In genomic region chr7:50603288-50603687, GRCh38 we compare ENCODE assay signal across 1 cellular context.
TF ChIP-seq lines count a peak whose summit lies in the region.

No MANE protein-coding gene starts in this region.

TF ChIP-seq in H1, 55 proteins besides CTCF, POLR2A, EP300 and RAD21:
- no peak for TF ChIP-seq PHF8 (conservative IDR thresholded peaks at IDR 0.05; ENCODE audit: low read depth, low read length)
- TF ChIP-seq SIX5 (IDR thresholded peaks at IDR 0.05; ENCODE audit: low read depth, low read length), result no peak
- TF ChIP-seq, protein P1, sequence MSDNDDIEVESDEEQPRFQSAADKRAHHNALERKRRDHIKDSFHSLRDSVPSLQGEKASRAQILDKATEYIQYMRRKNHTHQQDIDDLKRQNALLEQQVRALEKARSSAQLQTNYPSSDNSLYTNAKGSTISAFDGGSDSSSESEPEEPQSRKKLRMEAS (IDR thresholded peaks at IDR 0.05), result no peak
- no peak for TF ChIP-seq CHD2 (IDR thresholded peaks at IDR 0.05; ENCODE audit: low read length)
- no peak for TF ChIP-seq NANOG (IDR thresholded peaks at IDR 0.05; ENCODE audit: insufficient read depth, low read depth, low read length, poor library complexity, severe bottlenecking)
- TF ChIP-seq JUN (IDR thresholded peaks at IDR 0.05; ENCODE audit: low read depth, low read length), result no peak
- TF ChIP-seq RNF2 (IDR thresholded peaks at IDR 0.05; ENCODE audit: borderline replicate concordance, low read depth, low read length, missing control alignments, poor library complexity, severe bottlenecking), result no peak
- TF ChIP-seq KDM1A (IDR thresholded peaks at IDR 0.05; ENCODE audit: borderline replicate concordance, low read length), result no peak
- TF ChIP-seq POU5F1 (IDR thresholded peaks at IDR 0.05; ENCODE audit: low read depth, low read length), result no peak
- no peak for TF ChIP-seq TEAD4 (IDR thresholded peaks at IDR 0.05; ENCODE audit: low read depth, low read length)
- no peak for TF ChIP-seq SRF (IDR thresholded peaks at IDR 0.05; ENCODE audit: low read depth, low read length)
- TF ChIP-seq CREB1 (IDR thresholded peaks at IDR 0.05), result no peak
- no peak for TF ChIP-seq ASH2L (IDR thresholded peaks at IDR 0.05; ENCODE audit: low read length)
- no peak for TF ChIP-seq EZH2 (IDR thresholded peaks at IDR 0.05; ENCODE audit: low read depth, low read length, severe bottlenecking)
- TF ChIP-seq SP2 (IDR thresholded peaks at IDR 0.05; ENCODE audit: low read length), result no peak
- TF ChIP-seq RXRA (IDR thresholded peaks at IDR 0.05; ENCODE audit: insufficient read depth, low read depth, low read length), result no peak
- TF ChIP-seq SIRT6 (IDR thresholded peaks at IDR 0.05; ENCODE audit: low read length), result no peak
- TF ChIP-seq HDAC2 (IDR thresholded peaks at IDR 0.05; ENCODE audit: borderline replicate concordance in 1 of 2, low read depth in 2 of 2, low read length in 2 of 2), result no peak
TF ChIP-seq in H1: peak in this region for 0.
